In genomic region chr6:47922391-47922790, GRCh38 we compare ENCODE assay signal across 21 cellular contexts.
A peak's percentile ranks its signal among the peaks of the same experiment; 100 is the strongest.
DNase-seq lines count a peak whose midpoint lies in the region; ATAC-seq and TF ChIP-seq lines count a peak whose summit lies in the region.
"Had no signal": no experiment of that assay in that cellular context is flagged by ENCODE, and none has a peak within 500 bp of the region (broad histone marks: within the 10 kb centered on the region; RNA-seq: fewer than 3 reads in every experiment).

No MANE protein-coding gene starts in this region.

- peaks cover 7 to 23% of the 10 kb centered on the region in 2 donors for H3K4me1 ChIP-seq in thyroid gland
- no peaks in the 10 kb centered on the region for H3K4me1 ChIP-seq in CD8-positive, alpha-beta T cell (ENCODE audit: insufficient read depth, low read length)
- H3K4me1 ChIP-seq: foreskin keratinocyte, parathyroid adenoma, vagina had no signal

- no peaks in the 10 kb centered on the region for H3K27me3 ChIP-seq in thyroid gland
- H3K27me3 ChIP-seq in CD8-positive, alpha-beta T cell (ENCODE audit: insufficient read depth, low read length), result no peaks in the 10 kb centered on the region
- H3K27me3 ChIP-seq: foreskin keratinocyte, vagina had no signal

- peak; percentile 33 for DNase-seq in NCI-H82 (lab: John Stamatoyannopoulos, UW)
- no peak for DNase-seq in NCI-H82 treated with DMSO at 0.1 percent for 48 hours (lab: John Stamatoyannopoulos, UW; ENCODE audit: unreplicated experiment)
- peak; percentile 17 for DNase-seq in iPS-NIHi7 (ENCODE audit: extremely low spot score)
- DNase-seq in thyroid gland, result peak; percentile 75 to 84
- no peak for DNase-seq in CD8-positive, alpha-beta T cell
- DNase-seq in NCI-H2029 (lab: John Stamatoyannopoulos, UW), result no peak
- DNase-seq: ACHN; activated CD4-positive, alpha-beta T cell treated with anti-CD3 and anti-CD28 coated beads, Interleukin-2, amount 50 U/mL, for 48 hours; activated T-cell treated with anti-CD3 and anti-CD28 coated beads, Interleukin-2, amount 50 U/mL, for 4 hours; CD8-positive, alpha-beta memory T cell; foreskin keratinocyte; mucosa of descending colon; NCI-H1417; NCI-H524 treated with DMSO at 0.1 percent for 48 hours; stimulated activated naive CD4-positive, alpha-beta T cell had no signal

- intact Hi-C loops in thyroid gland (cut with DNase I), result no loop called here
- intact Hi-C loops in CD8-positive, alpha-beta T cell (cut with DNase I, micrococcal nuclease), result no loop called here

- POLR2A ChIA-PET in CD8-positive, alpha-beta T cell (lab: Charles Lee), result no interaction called here

- no peak overlapping the region for H3K4me3 Mint-ChIP-seq in brain
- no peak overlapping the region for H3K4me3 Mint-ChIP-seq in CD8-positive, alpha-beta T cell
- H3K4me3 Mint-ChIP-seq: activated naive CD8-positive, alpha-beta T cell; activated T-cell treated with anti-CD3 and anti-CD28 coated beads, Interleukin-2, amount 50 U/mL, for 4 hours; CD8-positive, alpha-beta memory T cell had no signal

- peaks cover 5% of the 10 kb centered on the region for H3K36me3 Mint-ChIP-seq in brain
- no peaks in the 10 kb centered on the region for H3K36me3 Mint-ChIP-seq in CD8-positive, alpha-beta T cell
- H3K36me3 Mint-ChIP-seq: activated naive CD8-positive, alpha-beta T cell; CD8-positive, alpha-beta memory T cell had no signal

- WGBS in thyroid gland, 2 donors, result 67 to 69% methylated on average over 4 of the region's 4 CpGs

- peaks cover 14% of the 10 kb centered on the region for H3K4me1 Mint-ChIP-seq in brain
- no peaks in the 10 kb centered on the region for H3K4me1 Mint-ChIP-seq in CD8-positive, alpha-beta T cell (ENCODE audit: low read depth)
- H3K4me1 Mint-ChIP-seq: CD8-positive, alpha-beta memory T cell had no signal

- CTCF ChIA-PET in CD8-positive, alpha-beta T cell (lab: Charles Lee), result no interaction called here

- H3K4me3 ChIP-seq in thyroid gland (replicated peaks in 1 of 3), result no peak overlapping the region
- H3K4me3 ChIP-seq in CD8-positive, alpha-beta T cell (ENCODE audit: low read depth, low read length), result no peak overlapping the region
- H3K4me3 ChIP-seq: mucosa of descending colon, vagina had no signal

- no peak for TF ChIP-seq POLR2A in thyroid gland (IDR thresholded peaks at IDR 0.05)

- no peak for ATAC-seq in GM21423 (IDR thresholded peaks at IDR 0.05; ENCODE audit: unreplicated experiment)
- ATAC-seq in CD8-positive, alpha-beta T cell, result no peak
- ATAC-seq: activated T-cell treated with anti-CD3 and anti-CD28 coated beads, Interleukin-2, amount 50 U/mL, for 4 hours; foreskin keratinocyte; mucosa of descending colon; Panc1 had no signal

- TF ChIP-seq CTCF in brain (conservative IDR thresholded peaks at IDR 0.05) (no peak), thyroid gland (IDR thresholded peaks at IDR 0.05) (no peak)
- no peak for TF ChIP-seq CTCF in CD8-positive, alpha-beta T cell (IDR thresholded peaks at IDR 0.05)

- peaks cover 0 to 4% (median 0%) of the 10 kb centered on the region in 5 experiments for H3K9me3 Mint-ChIP-seq in brain
- no peaks in the 10 kb centered on the region for H3K9me3 Mint-ChIP-seq in CD8-positive, alpha-beta T cell
- H3K9me3 Mint-ChIP-seq: activated T-cell treated with anti-CD3 and anti-CD28 coated beads, Interleukin-2, amount 50 U/mL, for 4 hours had no signal

- H3K27me3 Mint-ChIP-seq in brain, result no peaks in the 10 kb centered on the region
- H3K27me3 Mint-ChIP-seq in CD8-positive, alpha-beta T cell (ENCODE audit: low read depth), result peaks cover 2% of the 10 kb centered on the region
- H3K27me3 Mint-ChIP-seq: activated naive CD8-positive, alpha-beta T cell; CD8-positive, alpha-beta memory T cell had no signal

- H3K36me3 ChIP-seq in thyroid gland, result no peaks in the 10 kb centered on the region
- H3K36me3 ChIP-seq in CD8-positive, alpha-beta T cell (ENCODE audit: insufficient read depth, low read length), result no peaks in the 10 kb centered on the region
- H3K36me3 ChIP-seq: vagina had no signal

- peak overlapping the region in 3 of 5 experiments; percentile 48 to 88 (median 70) for H3K27ac Mint-ChIP-seq in brain
- H3K27ac Mint-ChIP-seq in CD8-positive, alpha-beta T cell, result no peak overlapping the region
- H3K27ac Mint-ChIP-seq: activated naive CD8-positive, alpha-beta T cell; CD8-positive, alpha-beta memory T cell had no signal

- H3K9me3 ChIP-seq in thyroid gland, result no peaks in the 10 kb centered on the region
- H3K9me3 ChIP-seq in CD8-positive, alpha-beta T cell (ENCODE audit: low read length), result no peaks in the 10 kb centered on the region
- H3K9me3 ChIP-seq: mucosa of descending colon, vagina had no signal

- peak overlapping the region in 1 of 3 donors; percentile 38 for H3K27ac ChIP-seq in thyroid gland
- no peak overlapping the region for H3K27ac ChIP-seq in CD8-positive, alpha-beta T cell (ENCODE audit: low read depth, low read length)
- H3K27ac ChIP-seq: foreskin keratinocyte, parathyroid adenoma, vagina had no signal

Comparison
In these comparisons a context has a peak if more than half of its experiments do, and no peak if none do; other contexts are left out.
1. DNase-seq: peak in NCI-H82 (single experiment), iPS-NIHi7 (single experiment) and thyroid gland (2 of 2); none in NCI-H82 treated with DMSO at 0.1 percent for 48 hours (single experiment), CD8-positive, alpha-beta T cell (0 of 7) and NCI-H2029 (single experiment).